ENCODE assay signal across 1 cellular context in genomic region chr4:7023901-7024300, GRCh38.
TF ChIP-seq lines count a peak whose summit lies in the region.

No MANE protein-coding gene starts in this region.

TF ChIP-seq in H1, 55 proteins besides CTCF, POLR2A, EP300 and RAD21:
- TF ChIP-seq SIN3A (conservative IDR thresholded peaks at IDR 0.05 in 1 of 2, IDR thresholded peaks at IDR 0.05 in 1 of 2; ENCODE audit: low read depth in 1 of 2, low read length in 2 of 2) (no peak), GTF2F1 (IDR thresholded peaks at IDR 0.05; ENCODE audit: borderline replicate concordance, low read depth, low read length) (no peak), CBX8 (IDR thresholded peaks at IDR 0.05; ENCODE audit: borderline replicate concordance, low read depth, low read length) (no peak), FOSL1 (IDR thresholded peaks at IDR 0.05; ENCODE audit: insufficient read depth, low read depth, low read length) (no peak), MAFK (IDR thresholded peaks at IDR 0.05; ENCODE audit: low read depth, low read length) (no peak), POLR2AphosphoS5 (IDR thresholded peaks at IDR 0.05; ENCODE audit: low read depth, low read length) (no peak), POU5F1 (IDR thresholded peaks at IDR 0.05; ENCODE audit: low read depth, low read length) (no peak), CEBPB (IDR thresholded peaks at IDR 0.05; ENCODE audit: low read depth, low read length) (no peak), YY1 (IDR thresholded peaks at IDR 0.05; ENCODE audit: low read depth, low read length) (no peak), JUN (IDR thresholded peaks at IDR 0.05; ENCODE audit: low read depth, low read length) (no peak)
- TF ChIP-seq, protein P1, sequence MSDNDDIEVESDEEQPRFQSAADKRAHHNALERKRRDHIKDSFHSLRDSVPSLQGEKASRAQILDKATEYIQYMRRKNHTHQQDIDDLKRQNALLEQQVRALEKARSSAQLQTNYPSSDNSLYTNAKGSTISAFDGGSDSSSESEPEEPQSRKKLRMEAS (IDR thresholded peaks at IDR 0.05): no peak
